1 cellular context compared by ENCODE assay signal in the genomic region with DNA sequence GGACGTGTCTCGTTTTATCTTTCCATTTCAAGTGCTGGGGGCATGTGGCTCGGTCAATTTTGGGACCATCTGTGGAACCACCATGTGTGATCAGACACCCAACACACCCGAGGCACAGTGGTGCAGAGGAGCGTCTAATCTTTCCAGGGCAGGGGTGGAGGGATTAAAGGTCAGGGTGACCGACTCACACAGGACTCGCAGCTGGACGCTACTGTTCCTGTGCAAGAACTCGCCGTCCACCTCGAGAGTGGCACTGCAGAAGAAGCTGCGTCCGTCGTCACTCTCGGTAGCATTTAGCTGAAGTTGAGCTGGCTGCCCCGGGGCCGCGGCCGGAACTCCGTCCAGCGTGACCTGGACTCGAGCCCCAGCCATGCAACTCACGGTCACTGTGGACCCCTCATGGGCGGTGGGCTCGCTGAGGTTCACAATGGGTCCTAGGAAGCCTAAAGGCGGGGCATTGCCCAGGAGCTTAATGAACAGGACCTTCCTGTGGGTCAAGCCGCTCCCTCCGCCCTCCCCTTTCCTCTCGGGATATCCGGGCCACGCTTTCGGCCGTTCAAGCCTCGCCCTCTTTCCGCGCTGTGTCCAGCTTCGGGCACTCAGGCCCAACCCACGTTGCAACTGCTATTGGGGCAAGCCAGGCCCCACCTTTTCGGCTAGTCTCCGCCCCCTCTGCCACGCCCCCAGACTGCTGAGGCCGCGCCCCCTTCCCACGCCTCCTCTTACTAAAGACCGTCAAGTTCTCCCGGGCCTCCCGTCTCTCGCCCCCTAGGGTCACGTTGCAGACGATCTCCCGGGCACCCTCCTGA.
TF ChIP-seq lines count a peak whose summit lies in the region.

No MANE protein-coding gene starts in this region.

TF ChIP-seq in K562, 482 proteins besides CTCF, POLR2A, EP300 and RAD21 (continued from another document and continues in another):
- TF ChIP-seq, protein P1, sequence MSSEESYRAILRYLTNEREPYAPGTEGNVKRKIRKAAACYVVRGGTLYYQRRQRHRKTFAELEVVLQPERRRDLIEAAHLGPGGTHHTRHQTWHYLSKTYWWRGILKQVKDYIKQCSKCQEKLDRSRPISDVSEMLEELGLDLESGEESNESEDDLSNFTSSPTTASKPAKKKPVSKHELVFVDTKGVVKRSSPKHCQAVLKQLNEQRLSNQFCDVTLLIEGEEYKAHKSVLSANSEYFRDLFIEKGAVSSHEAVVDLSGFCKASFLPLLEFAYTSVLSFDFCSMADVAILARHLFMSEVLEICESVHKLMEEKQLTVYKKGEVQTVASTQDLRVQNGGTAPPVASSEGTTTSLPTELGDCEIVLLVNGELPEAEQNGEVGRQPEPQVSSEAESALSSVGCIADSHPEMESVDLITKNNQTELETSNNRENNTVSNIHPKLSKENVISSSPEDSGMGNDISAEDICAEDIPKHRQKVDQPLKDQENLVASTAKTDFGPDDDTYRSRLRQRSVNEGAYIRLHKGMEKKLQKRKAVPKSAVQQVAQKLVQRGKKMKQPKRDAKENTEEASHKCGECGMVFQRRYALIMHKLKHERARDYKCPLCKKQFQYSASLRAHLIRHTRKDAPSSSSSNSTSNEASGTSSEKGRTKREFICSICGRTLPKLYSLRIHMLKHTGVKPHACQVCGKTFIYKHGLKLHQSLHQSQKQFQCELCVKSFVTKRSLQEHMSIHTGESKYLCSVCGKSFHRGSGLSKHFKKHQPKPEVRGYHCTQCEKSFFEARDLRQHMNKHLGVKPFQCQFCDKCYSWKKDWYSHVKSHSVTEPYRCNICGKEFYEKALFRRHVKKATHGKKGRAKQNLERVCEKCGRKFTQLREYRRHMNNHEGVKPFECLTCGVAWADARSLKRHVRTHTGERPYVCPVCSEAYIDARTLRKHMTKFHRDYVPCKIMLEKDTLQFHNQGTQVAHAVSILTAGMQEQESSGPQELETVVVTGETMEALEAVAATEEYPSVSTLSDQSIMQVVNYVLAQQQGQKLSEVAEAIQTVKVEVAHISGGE (CRISPR knock-in tag; IDR thresholded peaks at IDR 0.05) = no peak
- TF ChIP-seq, protein P2, sequence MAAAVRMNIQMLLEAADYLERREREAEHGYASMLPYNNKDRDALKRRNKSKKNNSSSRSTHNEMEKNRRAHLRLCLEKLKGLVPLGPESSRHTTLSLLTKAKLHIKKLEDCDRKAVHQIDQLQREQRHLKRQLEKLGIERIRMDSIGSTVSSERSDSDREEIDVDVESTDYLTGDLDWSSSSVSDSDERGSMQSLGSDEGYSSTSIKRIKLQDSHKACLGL (CRISPR knock-in tag; IDR thresholded peaks at IDR 0.05; ENCODE audit: borderline replicate concordance, poor library complexity, severe bottlenecking) = no peak
- no peak for TF ChIP-seq ASH1L (IDR thresholded peaks at IDR 0.05; ENCODE audit: borderline replicate concordance, low read depth, partially characterized antibody)
- TF ChIP-seq, protein P3, sequence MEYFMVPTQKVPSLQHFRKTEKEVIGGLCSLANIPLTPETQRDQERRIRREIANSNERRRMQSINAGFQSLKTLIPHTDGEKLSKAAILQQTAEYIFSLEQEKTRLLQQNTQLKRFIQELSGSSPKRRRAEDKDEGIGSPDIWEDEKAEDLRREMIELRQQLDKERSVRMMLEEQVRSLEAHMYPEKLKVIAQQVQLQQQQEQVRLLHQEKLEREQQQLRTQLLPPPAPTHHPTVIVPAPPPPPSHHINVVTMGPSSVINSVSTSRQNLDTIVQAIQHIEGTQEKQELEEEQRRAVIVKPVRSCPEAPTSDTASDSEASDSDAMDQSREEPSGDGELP (CRISPR knock-in tag; IDR thresholded peaks at IDR 0.05; ENCODE audit: borderline replicate concordance) = peak; percentile 64; the same call in 1 of the 2 replicates
- no peak for TF ChIP-seq GTF2E2 (tag; IDR thresholded peaks at IDR 0.05)
- TF ChIP-seq, protein P4, sequence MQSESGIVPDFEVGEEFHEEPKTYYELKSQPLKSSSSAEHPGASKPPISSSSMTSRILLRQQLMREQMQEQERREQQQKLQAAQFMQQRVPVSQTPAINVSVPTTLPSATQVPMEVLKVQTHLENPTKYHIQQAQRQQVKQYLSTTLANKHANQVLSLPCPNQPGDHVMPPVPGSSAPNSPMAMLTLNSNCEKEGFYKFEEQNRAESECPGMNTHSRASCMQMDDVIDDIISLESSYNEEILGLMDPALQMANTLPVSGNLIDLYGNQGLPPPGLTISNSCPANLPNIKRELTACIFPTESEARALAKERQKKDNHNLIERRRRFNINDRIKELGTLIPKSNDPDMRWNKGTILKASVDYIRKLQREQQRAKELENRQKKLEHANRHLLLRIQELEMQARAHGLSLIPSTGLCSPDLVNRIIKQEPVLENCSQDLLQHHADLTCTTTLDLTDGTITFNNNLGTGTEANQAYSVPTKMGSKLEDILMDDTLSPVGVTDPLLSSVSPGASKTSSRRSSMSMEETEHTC (IDR thresholded peaks at IDR 0.05) = no peak
- peak; percentile 91 for TF ChIP-seq SP1 (CRISPR knock-in tag; IDR thresholded peaks at IDR 0.05)
- TF ChIP-seq, protein P5, sequence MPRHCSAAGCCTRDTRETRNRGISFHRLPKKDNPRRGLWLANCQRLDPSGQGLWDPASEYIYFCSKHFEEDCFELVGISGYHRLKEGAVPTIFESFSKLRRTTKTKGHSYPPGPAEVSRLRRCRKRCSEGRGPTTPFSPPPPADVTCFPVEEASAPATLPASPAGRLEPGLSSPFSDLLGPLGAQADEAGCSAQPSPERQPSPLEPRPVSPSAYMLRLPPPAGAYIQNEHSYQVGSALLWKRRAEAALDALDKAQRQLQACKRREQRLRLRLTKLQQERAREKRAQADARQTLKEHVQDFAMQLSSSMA (CRISPR knock-in tag; IDR thresholded peaks at IDR 0.05) = no peak
- TF ChIP-seq EZH2 (IDR thresholded peaks at IDR 0.05; ENCODE audit: borderline replicate concordance, low read depth, low read length) = no peak
- TF ChIP-seq CCNT2 (IDR thresholded peaks at IDR 0.05; ENCODE audit: borderline replicate concordance, extremely low read depth, insufficient read length, low read depth, low read length) = peak; percentile 80
- TF ChIP-seq, protein P6, sequence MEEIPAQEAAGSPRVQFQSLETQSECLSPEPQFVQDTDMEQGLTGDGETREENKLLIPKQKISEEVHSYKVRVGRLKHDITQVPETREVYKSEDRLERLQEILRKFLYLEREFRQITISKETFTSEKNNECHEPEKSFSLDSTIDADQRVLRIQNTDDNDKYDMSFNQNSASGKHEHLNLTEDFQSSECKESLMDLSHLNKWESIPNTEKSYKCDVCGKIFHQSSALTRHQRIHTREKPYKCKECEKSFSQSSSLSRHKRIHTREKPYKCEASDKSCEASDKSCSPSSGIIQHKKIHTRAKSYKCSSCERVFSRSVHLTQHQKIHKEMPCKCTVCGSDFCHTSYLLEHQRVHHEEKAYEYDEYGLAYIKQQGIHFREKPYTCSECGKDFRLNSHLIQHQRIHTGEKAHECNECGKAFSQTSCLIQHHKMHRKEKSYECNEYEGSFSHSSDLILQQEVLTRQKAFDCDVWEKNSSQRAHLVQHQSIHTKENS (CRISPR knock-in tag; IDR thresholded peaks at IDR 0.05) = no peak
- no peak for TF ChIP-seq THRAP3 (IDR thresholded peaks at IDR 0.05; ENCODE audit: borderline replicate concordance)
- no peak for TF ChIP-seq ZNF133 (CRISPR knock-in tag; IDR thresholded peaks at IDR 0.05)
- TF ChIP-seq, protein P7, sequence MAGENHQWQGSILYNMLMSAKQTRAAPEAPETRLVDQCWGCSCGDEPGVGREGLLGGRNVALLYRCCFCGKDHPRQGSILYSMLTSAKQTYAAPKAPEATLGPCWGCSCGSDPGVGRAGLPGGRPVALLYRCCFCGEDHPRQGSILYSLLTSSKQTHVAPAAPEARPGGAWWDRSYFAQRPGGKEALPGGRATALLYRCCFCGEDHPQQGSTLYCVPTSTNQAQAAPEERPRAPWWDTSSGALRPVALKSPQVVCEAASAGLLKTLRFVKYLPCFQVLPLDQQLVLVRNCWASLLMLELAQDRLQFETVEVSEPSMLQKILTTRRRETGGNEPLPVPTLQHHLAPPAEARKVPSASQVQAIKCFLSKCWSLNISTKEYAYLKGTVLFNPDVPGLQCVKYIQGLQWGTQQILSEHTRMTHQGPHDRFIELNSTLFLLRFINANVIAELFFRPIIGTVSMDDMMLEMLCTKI (IDR thresholded peaks at IDR 0.05; ENCODE audit: partially characterized antibody) = no peak
- TF ChIP-seq ZNF347 (CRISPR knock-in tag; IDR thresholded peaks at IDR 0.05; ENCODE audit: low read depth) = no peak
- TF ChIP-seq PHTF2 (CRISPR knock-in tag; IDR thresholded peaks at IDR 0.05) = no peak
- TF ChIP-seq SMARCC2 (IDR thresholded peaks at IDR 0.05; ENCODE audit: low read depth) = no peak
- TF ChIP-seq ZNF431 (CRISPR knock-in tag; IDR thresholded peaks at IDR 0.05) = no peak
- TF ChIP-seq MED1 (CRISPR knock-in tag; IDR thresholded peaks at IDR 0.05; ENCODE audit: borderline replicate concordance) = no peak
- peak; percentile 81 for TF ChIP-seq MYC (IDR thresholded peaks at IDR 0.05; ENCODE audit: low read depth, low read length)
- TF ChIP-seq MYC (CRISPR knock-in tag; IDR thresholded peaks at IDR 0.05; ENCODE audit: borderline replicate concordance, low read depth) = no peak
- peak; percentile 89 for TF ChIP-seq MXI1 (IDR thresholded peaks at IDR 0.05; ENCODE audit: low read depth, low read length)
- peak; percentile 67 for TF ChIP-seq GABPA (tag; conservative IDR thresholded peaks at IDR 0.05; ENCODE audit: low read depth)
- no peak for TF ChIP-seq RBM17 (IDR thresholded peaks at IDR 0.05; ENCODE audit: borderline replicate concordance, low read depth, low read length)
- 0 out of 2 replicates have a peak, but pooled peaks have one; percentile 18 for TF ChIP-seq TARDBP (IDR thresholded peaks at IDR 0.05)
- TF ChIP-seq MTA1 (IDR thresholded peaks at IDR 0.05; ENCODE audit: borderline replicate concordance) = no peak
- no peak for TF ChIP-seq JUNB (CRISPR knock-in tag; conservative IDR thresholded peaks at IDR 0.05)
- no peak for TF ChIP-seq ZNF146 (CRISPR knock-in tag; IDR thresholded peaks at IDR 0.05; ENCODE audit: unreplicated experiment)
- TF ChIP-seq, protein P8, sequence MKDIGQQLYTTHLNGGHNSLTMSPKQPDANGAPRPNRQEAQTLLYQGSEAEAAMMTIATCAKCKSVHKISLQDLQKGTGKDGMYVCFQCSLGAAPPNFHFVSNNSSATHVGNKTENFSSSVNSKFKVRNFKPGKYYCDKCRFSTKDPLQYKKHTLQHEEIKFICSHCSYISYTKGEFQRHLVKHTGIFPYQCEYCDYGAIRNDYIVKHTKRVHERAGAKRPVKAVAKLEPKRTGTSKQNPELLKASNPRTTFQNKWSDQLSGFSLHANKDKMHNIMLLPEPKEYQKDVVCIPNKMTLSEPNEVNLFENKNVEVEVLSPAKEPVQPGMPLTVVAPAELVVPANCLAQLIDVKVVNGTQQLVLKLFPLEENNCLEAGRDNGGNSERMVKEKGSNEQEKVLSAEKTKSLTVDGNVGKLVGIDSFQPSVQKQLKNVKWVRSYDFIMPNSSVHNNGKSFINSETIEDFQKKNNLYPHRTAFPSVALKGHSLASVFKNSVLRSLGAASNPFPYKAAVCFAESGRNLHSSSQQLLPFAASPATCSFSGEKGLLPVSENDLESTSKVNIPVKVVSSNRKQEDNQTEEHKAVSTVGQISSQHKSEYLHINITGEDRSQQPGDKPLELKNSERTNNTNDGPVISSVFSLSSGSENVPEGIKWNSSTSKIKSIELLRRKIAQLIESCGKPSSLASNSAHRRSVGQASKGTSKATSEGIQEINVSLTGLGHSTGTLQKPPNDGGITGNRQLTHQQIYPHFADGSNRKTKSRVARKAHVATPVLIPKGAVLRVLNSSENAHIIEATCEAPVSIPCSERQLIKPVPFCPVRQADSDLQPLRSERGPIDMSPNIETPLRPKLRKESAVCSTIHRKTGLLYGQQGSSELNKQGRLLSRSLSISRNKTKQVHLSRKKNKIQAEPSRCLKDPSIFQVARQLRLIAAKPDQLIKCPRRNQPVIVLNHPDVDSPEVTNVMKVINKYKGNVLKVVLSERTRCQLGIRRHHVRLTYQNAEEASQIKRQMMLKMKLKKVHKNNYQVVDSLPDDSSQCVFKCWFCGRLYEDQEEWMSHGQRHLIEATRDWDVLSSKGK (CRISPR knock-in tag; IDR thresholded peaks at IDR 0.05) = no peak
- TF ChIP-seq PHB (CRISPR knock-in tag; IDR thresholded peaks at IDR 0.05) = no peak
- no peak for TF ChIP-seq ZNF253 (CRISPR knock-in tag; conservative IDR thresholded peaks at IDR 0.05)
- no peak for TF ChIP-seq ZFP36 (IDR thresholded peaks at IDR 0.05; ENCODE audit: low read depth, low read length, partially characterized antibody)
- TF ChIP-seq CAMTA2 (CRISPR knock-in tag; conservative IDR thresholded peaks at IDR 0.05) = no peak
- no peak for TF ChIP-seq TFAM (CRISPR knock-in tag; conservative IDR thresholded peaks at IDR 0.05)
- TF ChIP-seq, protein P9, sequence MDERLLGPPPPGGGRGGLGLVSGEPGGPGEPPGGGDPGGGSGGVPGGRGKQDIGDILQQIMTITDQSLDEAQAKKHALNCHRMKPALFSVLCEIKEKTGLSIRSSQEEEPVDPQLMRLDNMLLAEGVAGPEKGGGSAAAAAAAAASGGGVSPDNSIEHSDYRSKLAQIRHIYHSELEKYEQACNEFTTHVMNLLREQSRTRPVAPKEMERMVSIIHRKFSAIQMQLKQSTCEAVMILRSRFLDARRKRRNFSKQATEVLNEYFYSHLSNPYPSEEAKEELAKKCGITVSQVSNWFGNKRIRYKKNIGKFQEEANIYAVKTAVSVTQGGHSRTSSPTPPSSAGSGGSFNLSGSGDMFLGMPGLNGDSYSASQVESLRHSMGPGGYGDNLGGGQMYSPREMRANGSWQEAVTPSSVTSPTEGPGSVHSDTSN (CRISPR knock-in tag; IDR thresholded peaks at IDR 0.05; ENCODE audit: low read depth) = no peak
- TF ChIP-seq, protein P9 (tag; conservative IDR thresholded peaks at IDR 0.05; ENCODE audit: low read depth) = no peak
- no peak for TF ChIP-seq SMAD3 (CRISPR knock-in tag; conservative IDR thresholded peaks at IDR 0.05)
- TF ChIP-seq, protein P10, sequence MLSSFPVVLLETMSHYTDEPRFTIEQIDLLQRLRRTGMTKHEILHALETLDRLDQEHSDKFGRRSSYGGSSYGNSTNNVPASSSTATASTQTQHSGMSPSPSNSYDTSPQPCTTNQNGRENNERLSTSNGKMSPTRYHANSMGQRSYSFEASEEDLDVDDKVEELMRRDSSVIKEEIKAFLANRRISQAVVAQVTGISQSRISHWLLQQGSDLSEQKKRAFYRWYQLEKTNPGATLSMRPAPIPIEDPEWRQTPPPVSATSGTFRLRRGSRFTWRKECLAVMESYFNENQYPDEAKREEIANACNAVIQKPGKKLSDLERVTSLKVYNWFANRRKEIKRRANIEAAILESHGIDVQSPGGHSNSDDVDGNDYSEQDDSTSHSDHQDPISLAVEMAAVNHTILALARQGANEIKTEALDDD (IDR thresholded peaks at IDR 0.05) = no peak
